31 cellular contexts compared by ENCODE assay signal in the genomic region with DNA sequence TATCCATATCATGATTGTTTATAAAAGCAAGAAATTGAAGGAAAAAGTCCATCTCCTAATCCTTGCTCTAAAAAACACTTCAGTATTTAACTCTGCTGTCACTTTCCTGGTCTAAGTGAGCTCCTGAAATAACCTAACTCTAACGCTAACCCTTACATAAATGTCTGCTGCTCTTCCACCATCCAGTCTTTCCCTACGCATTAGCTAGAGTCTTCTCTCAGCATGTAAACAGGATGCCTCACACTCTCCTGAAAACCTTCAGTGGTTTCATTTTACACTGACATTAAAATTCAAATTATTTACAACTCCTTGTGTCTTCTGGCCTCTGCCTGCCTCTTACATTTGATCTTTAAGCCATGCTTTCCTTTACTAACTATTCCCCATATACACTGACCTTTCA.
"Had no signal": no experiment of that assay in that cellular context is flagged by ENCODE, and none has a peak within 500 bp of the region (broad histone marks: within the 10 kb centered on the region; RNA-seq: fewer than 3 reads in every experiment).

No MANE protein-coding gene starts in this region.

- H3K36me3 ChIP-seq: adrenal gland, ascending aorta, brain microvascular endothelial cell, left ventricle myocardium inferior, upper lobe of left lung had no signal

- H3K27ac ChIP-seq: adrenal gland, ascending aorta, brain microvascular endothelial cell, left ventricle myocardium inferior, testis, upper lobe of left lung had no signal

- ATAC-seq: activated CD4-positive, alpha-beta T cell treated with anti-CD3 and anti-CD28 coated beads for 36 hours; activated T-cell treated with anti-CD3 and anti-CD28 coated beads, Interleukin-2, amount 50 U/mL, for 4 hours; natural killer cell; sciatic nerve; stimulated activated naive B cell treated with anti-CD40 and anti-IgM and Interleukin-4, amounts not matched to agents 10 μg/mL and 1 μg/mL and 100 μg/mL, for 72 hours had no signal

- FAIRE-seq: endometrium had no signal

- H3K4me1 Mint-ChIP-seq: activated B cell treated with CpG ODN at 0.5 μM for 24 hours; activated CD4-positive, alpha-beta T cell treated with anti-CD3 and anti-CD28 coated beads for 36 hours; natural killer cell; stimulated activated naive B cell treated with anti-CD40 and anti-IgM and Interleukin-4, amounts not matched to agents 10 μg/mL and 1 μg/mL and 100 μg/mL, for 72 hours had no signal

- H3K27me3 ChIP-seq: adrenal gland, ascending aorta, brain microvascular endothelial cell, testis, upper lobe of left lung had no signal

- H3K4me3 Mint-ChIP-seq: activated B cell treated with CpG ODN at 0.5 μM for 24 hours; activated CD4-positive, alpha-beta T cell treated with anti-CD3 and anti-CD28 coated beads for 36 hours; activated naive CD8-positive, alpha-beta T cell; activated T-cell treated with anti-CD3 and anti-CD28 coated beads, Interleukin-2, amount 50 U/mL, for 4 hours; dendritic cell treated with granulocyte-macrophage colony-stimulating factor and Interleukin-4, amounts not matched to agents 40 ng/mL and 50 ng/mL, for 4 days; natural killer cell; stimulated activated naive B cell treated with anti-CD40 and anti-IgM and Interleukin-4, amounts not matched to agents 10 μg/mL and 1 μg/mL and 100 μg/mL, for 72 hours; T-helper 1 cell treated with Interleukin-12 subunit alpha and Interleukin-12 subunit beta and Interleukin-4 antibody, amounts not matched to agents 30 μg/mL and 1 μg/mL, for 36 hours had no signal

- H3K9me3 ChIP-seq: ascending aorta, left ventricle myocardium inferior, testis, upper lobe of left lung had no signal

- H3K4me2 ChIP-seq: smooth muscle cell had no signal

- H3K4me3 ChIP-seq: adrenal gland, ascending aorta, left ventricle myocardium inferior, smooth muscle cell, testis, upper lobe of left lung had no signal

- H3K27me3 Mint-ChIP-seq: activated B cell treated with CpG ODN at 0.5 μM for 24 hours; activated CD4-positive, alpha-beta T cell treated with anti-CD3 and anti-CD28 coated beads for 36 hours; activated naive CD8-positive, alpha-beta T cell; dendritic cell treated with granulocyte-macrophage colony-stimulating factor and Interleukin-4, amounts not matched to agents 40 ng/mL and 50 ng/mL, for 4 days; stimulated activated naive B cell treated with anti-CD40 and anti-IgM and Interleukin-4, amounts not matched to agents 10 μg/mL and 1 μg/mL and 100 μg/mL, for 72 hours had no signal

- H3K36me3 Mint-ChIP-seq: activated naive CD8-positive, alpha-beta T cell; natural killer cell; stimulated activated naive B cell treated with anti-CD40 and anti-IgM and Interleukin-4, amounts not matched to agents 10 μg/mL and 1 μg/mL and 100 μg/mL, for 72 hours had no signal

- DNase-seq: activated B cell treated with CpG ODN at 0.5 μM for 24 hours; activated CD4-positive, alpha-beta T cell treated with anti-CD3 and anti-CD28 coated beads for 36 hours; activated CD4-positive, alpha-beta T cell treated with anti-CD3 and anti-CD28 coated beads, Interleukin-2, amount 50 U/mL, for 4 hours; activated CD8-positive, alpha-beta memory T cell treated with anti-CD3 and anti-CD28 coated beads for 24 hours; activated CD8-positive, alpha-beta memory T cell treated with anti-CD3 and anti-CD28 coated beads, Interleukin-2, amount 50 U/mL, for 4 hours; activated naive CD4-positive, alpha-beta T cell; activated T-cell treated with anti-CD3 and anti-CD28 coated beads, Interleukin-2, amount 50 U/mL, for 4 hours; adrenal gland; brain microvascular endothelial cell; caudate nucleus; effector CD4-positive, alpha-beta T cell; foreskin fibroblast; kidney glomerular epithelial cell; left ventricle myocardium inferior; midbrain; natural killer cell; nucleus accumbens; posterior cingulate gyrus; stimulated activated CD4-positive, alpha-beta T cell treated with anti-CD3 and anti-CD28 coated beads, Interleukin-15, amount 100 ng/mL, for 24 hours; stimulated activated naive B cell treated with anti-CD40 and anti-IgM and Interleukin-4, amounts not matched to agents 10 μg/mL and 1 μg/mL and 100 μg/mL, for 72 hours; T1000; testis; upper lobe of left lung had no signal

- H3K4me1 ChIP-seq: adrenal gland, ascending aorta, left ventricle myocardium inferior, testis, upper lobe of left lung had no signal

- H3K27ac Mint-ChIP-seq: activated B cell treated with CpG ODN at 0.5 μM for 24 hours; activated CD4-positive, alpha-beta T cell treated with anti-CD3 and anti-CD28 coated beads for 36 hours; activated naive CD8-positive, alpha-beta T cell; activated T-helper 2 cell treated with anti-CD3 and anti-CD28 coated beads, Interferon-gamma antibody, Interleukin-2, Interleukin-4, amounts not matched to agents 10 μg/mL and 5 μg/mL and 100 μg/mL, durations not matched to agents 14 hours and 24 hours and 36 hours; dendritic cell treated with granulocyte-macrophage colony-stimulating factor and Interleukin-4, amounts not matched to agents 40 ng/mL and 50 ng/mL, for 4 days; natural killer cell; stimulated activated naive B cell treated with anti-CD40 and anti-IgM and Interleukin-4, amounts not matched to agents 10 μg/mL and 1 μg/mL and 100 μg/mL, for 72 hours; T-helper 1 cell treated with Interleukin-12 subunit alpha and Interleukin-12 subunit beta and Interleukin-4 antibody, amounts not matched to agents 30 μg/mL and 1 μg/mL, for 36 hours had no signal
